ENCODE assay signal across 8 cellular contexts in genomic region chr2:45000921-45001628, GRCh38. TPM values are rescaled to one million over a fixed set of nuclear protein-coding genes. Genes with fewer than 3 reads are reported as not detected.
DNase-seq lines count a peak whose midpoint lies in the region; ATAC-seq, FAIRE-seq and TF ChIP-seq lines count a peak whose summit lies in the region.
"Had no signal": no experiment of that assay in that cellular context is flagged by ENCODE, and none has a peak within 500 bp of the region (broad histone marks: within the 10 kb centered on the region; RNA-seq: fewer than 3 reads in every experiment).

No MANE protein-coding gene starts in this region.

- WGBS in suprapubic skin: 4% methylated on average over 26 of the region's 53 CpGs

- H3K36me3 ChIP-seq in NT2/D1 (ENCODE audit: insufficient read depth, insufficient read length, low read length): no peaks in the 10 kb centered on the region
- no peaks in the 10 kb centered on the region for H3K36me3 ChIP-seq in suprapubic skin
- H3K36me3 ChIP-seq: WERI-Rb-1 had no signal

- TF ChIP-seq POLR2A in suprapubic skin (IDR thresholded peaks at IDR 0.05): no peak

- H3K27me3 ChIP-seq in NT2/D1 (ENCODE audit: insufficient read depth, insufficient read length) (peaks cover 84% of the 10 kb centered on the region), suprapubic skin (peaks cover 100% of the 10 kb centered on the region)

- H3K9me3 ChIP-seq in NT2/D1 (ENCODE audit: insufficient read depth, low read length): no peaks in the 10 kb centered on the region
- H3K9me3 ChIP-seq in suprapubic skin: no peaks in the 10 kb centered on the region

- no peak overlapping the region for H3K27ac ChIP-seq in suprapubic skin
- H3K27ac ChIP-seq: WERI-Rb-1 had no signal

- no peaks in the 10 kb centered on the region for H3K4me1 ChIP-seq in NT2/D1 (ENCODE audit: insufficient read depth, insufficient read length)
- H3K4me1 ChIP-seq in suprapubic skin: peaks cover 34% of the 10 kb centered on the region

- intact Hi-C loops in left colon (cut with DNase I, micrococcal nuclease): no loop called here

- ATAC-seq in left colon: peak; percentile 37

- no peak for TF ChIP-seq EP300 in suprapubic skin (IDR thresholded peaks at IDR 0.05)

- DNase-seq in NT2/D1 (ENCODE audit: low read depth, low spot score) (no peak), choroid plexus epithelial cell (ENCODE audit: low read depth) (peak; percentile 37), left colon (no peak), suprapubic skin (ENCODE audit: low spot score in 2 of 2) (no peak), GM19239 (ENCODE audit: insufficient read length, low spot score) (no peak), DMS114 treated with DMSO at 0.1 percent for 48 hours (lab: John Stamatoyannopoulos, UW; ENCODE audit: unreplicated experiment) (no peak), putamen (ENCODE audit: low spot score) (no peak)
- DNase-seq: WERI-Rb-1 had no signal

- no peak for FAIRE-seq in GM19239 (lab: Jason Lieb, UNC)

- H3K9ac ChIP-seq in NT2/D1 (ENCODE audit: insufficient read length, low read depth): peak overlapping the region; percentile 74

- H3K4me3 ChIP-seq in NT2/D1 (ENCODE audit: insufficient read length, low read depth): peak overlapping the region; percentile 53
- peak overlapping the region; percentile 57 for H3K4me3 ChIP-seq in choroid plexus epithelial cell (ENCODE audit: low read depth, low read length)
- H3K4me3 ChIP-seq in suprapubic skin: peak overlapping the region; percentile 31

- TF ChIP-seq CTCF in choroid plexus epithelial cell (conservative IDR thresholded peaks at IDR 0.05; ENCODE audit: low read depth, low read length) (no peak), suprapubic skin (IDR thresholded peaks at IDR 0.05) (no peak)

RNA-seq across cellular contexts. Expression of gene SIX2, which starts 8.2 kb away (rescaled TPM):
- not detected for total RNA-seq in left colon
- total RNA-seq in suprapubic skin: 1 to 10 TPM in 1 of 4 donors, under 1 TPM in 2, not detected in 1; 0.34 to 1.2 (median 0.60) TPM

RNA-seq across cellular contexts. Expression of gene SIX3, which starts 59.6 kb away (rescaled TPM):
- total RNA-seq in left colon (not detected), suprapubic skin (under 1 TPM in 1 of 4 donors, not detected in 3; 0.38 TPM)
